Comparison of ENCODE assay signal across 8 cellular contexts in the genomic region with DNA sequence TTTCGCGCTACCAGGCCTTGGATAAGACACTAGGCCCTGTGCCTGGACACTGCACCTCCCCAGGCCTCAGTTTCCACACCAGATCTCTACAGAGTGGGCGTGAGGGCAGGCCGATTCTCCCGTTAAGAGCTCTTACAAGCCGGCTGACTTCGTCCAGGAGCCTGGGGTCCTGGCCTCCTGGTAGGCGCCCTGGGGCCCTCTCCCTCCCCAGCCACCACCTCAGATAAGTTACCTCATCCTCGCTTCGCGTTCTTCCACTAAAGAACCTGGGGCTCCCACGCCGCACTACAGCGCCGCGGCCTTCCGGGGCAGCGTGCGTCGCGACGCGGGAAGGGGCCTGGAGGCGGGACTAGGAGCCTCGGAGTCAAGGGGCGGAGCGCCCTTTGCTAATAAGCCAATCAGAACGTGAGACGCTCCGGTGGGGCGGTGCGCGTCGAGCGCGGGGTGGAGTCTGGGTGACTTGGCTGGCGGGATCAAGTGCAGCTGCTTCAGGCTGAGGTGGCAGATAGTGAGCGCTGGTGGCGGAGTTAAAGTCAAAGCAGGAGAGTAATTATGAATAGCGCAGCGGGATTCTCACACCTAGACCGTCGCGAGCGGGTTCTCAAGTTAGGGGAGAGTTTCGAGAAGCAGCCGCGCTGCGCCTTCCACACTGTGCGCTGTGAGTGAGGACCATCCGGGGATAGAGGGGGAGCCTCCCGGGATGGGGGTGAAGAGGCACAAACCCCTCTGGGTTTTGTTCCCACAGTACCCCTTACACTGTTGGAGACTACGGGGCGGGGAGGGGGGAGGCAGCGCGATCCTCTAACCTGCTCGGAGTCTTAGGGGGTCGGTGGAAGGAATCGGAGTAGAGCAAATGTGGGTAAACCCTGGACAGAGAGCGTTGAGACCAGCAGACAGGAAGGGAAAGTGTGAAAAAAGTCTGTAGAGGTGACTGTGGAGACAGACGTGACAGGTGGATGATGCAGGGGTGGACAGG. TPM values are rescaled to one million over a fixed set of nuclear protein-coding genes. Genes with fewer than 3 reads are reported as not detected.
DNase-seq lines count a peak whose midpoint lies in the region; ATAC-seq and TF ChIP-seq lines count a peak whose summit lies in the region.

A gene (plus strand): TSS at position 476 of the 976 bp plus-strand sequence. CDS start 77 bp downstream, at position 553.
A gene with protein sequence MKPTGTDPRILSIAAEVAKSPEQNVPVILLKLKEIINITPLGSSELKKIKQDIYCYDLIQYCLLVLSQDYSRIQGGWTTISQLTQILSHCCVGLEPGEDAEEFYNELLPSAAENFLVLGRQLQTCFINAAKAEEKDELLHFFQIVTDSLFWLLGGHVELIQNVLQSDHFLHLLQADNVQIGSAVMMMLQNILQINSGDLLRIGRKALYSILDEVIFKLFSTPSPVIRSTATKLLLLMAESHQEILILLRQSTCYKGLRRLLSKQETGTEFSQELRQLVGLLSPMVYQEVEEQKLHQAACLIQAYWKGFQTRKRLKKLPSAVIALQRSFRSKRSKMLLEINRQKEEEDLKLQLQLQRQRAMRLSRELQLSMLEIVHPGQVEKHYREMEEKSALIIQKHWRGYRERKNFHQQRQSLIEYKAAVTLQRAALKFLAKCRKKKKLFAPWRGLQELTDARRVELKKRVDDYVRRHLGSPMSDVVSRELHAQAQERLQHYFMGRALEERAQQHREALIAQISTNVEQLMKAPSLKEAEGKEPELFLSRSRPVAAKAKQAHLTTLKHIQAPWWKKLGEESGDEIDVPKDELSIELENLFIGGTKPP (minus strand): TSS at position 327 of the 976 bp plus-strand sequence. CDS start 6,100 bp downstream, outside the sequence.

- peaks cover 12 to 16% of the 10 kb centered on the region in 2 experiments for H3K79me1 ChIP-seq in IMR-90 (ENCODE audit: low read depth in 1 of 2, low read length in 2 of 2)

- H3K4me3 ChIP-seq in IMR-90 (ENCODE audit: insufficient read depth, low read depth, low read length) = peak within 1 kb of the TSS; percentile 73
- peak within 1 kb of the TSS; percentile 44 for H3K4me3 ChIP-seq in mucosa of descending colon

- BruUV-seq in IMR-90 (replicated peaks; lab: Mats Ljungman, UMichigan) = no TSS peak

- peak within 1 kb of the TSS; percentile 98 for H3K4me2 ChIP-seq in IMR-90 (ENCODE audit: low read depth, low read length)

- no peak within 1 kb of the TSS; the same call in 1 of the 2 replicates for H3K18ac ChIP-seq in IMR-90 (ENCODE audit: low read depth, low read length)

- no peak within 1 kb of the TSS for H2BK15ac ChIP-seq in IMR-90 (ENCODE audit: low read depth, low read length)

- peak within 1 kb of the TSS; percentile 53 for H3K27ac ChIP-seq in IMR-90 (ENCODE audit: insufficient read depth, low read length)
- peak within 1 kb of the TSS; percentile 24 for H3K27ac ChIP-seq in epithelial cell of prostate

- H2BK120ac ChIP-seq in IMR-90 (ENCODE audit: low read depth, low read length) = no peak within 1 kb of the TSS

- POLR2A ChIA-PET in IMR-90 (lab: Charles Lee; ENCODE audit: unreplicated experiment) = no interaction called here

- no peaks in the 10 kb centered on the region for H3K27me3 ChIP-seq in IMR-90 (ENCODE audit: control insufficient read depth, insufficient read depth, low read length)

- peak within 1 kb of the TSS; percentile 88 for H2AFZ ChIP-seq in IMR-90 (replicated peaks; ENCODE audit: low read length, poor library complexity)

- CTCF ChIA-PET in IMR-90 (lab: Yijun Ruan, JAX) = no interaction called here

- 0% methylated on average over 23 of the region's 61 CpGs; no CpG with 5 or more reads in 1 of the 2 experiments for WGBS in IMR-90 (ENCODE audit: extremely low coverage in 2 of 2, insufficient read length in 1 of 2), 2 experiments

- H3K9ac ChIP-seq in IMR-90 (ENCODE audit: low read depth, low read length) = peak within 1 kb of the TSS; percentile 91

- H2BK5ac ChIP-seq in IMR-90 (ENCODE audit: low read depth, low read length, poor library complexity, severe bottlenecking) = peak within 1 kb of the TSS; percentile 58

- ATAC-seq in GM21528 (IDR thresholded peaks at IDR 0.05; ENCODE audit: low FRiP score, unreplicated experiment) (peak; percentile 97), IMR-90 (ENCODE audit: low read depth) (peak; percentile 100), mucosa of descending colon (peak; percentile 100)

- TF ChIP-seq RAD21 in IMR-90 (IDR thresholded peaks at IDR 0.05; ENCODE audit: low read length) = no peak

- no peaks in the 10 kb centered on the region for H4K20me1 ChIP-seq in IMR-90 (ENCODE audit: insufficient read depth, low read length)

- H3K36me3 ChIP-seq in IMR-90 (ENCODE audit: control insufficient read depth, insufficient read depth, low read length) = 0 out of 2 replicates have a peak, but pooled peaks cover 2% of the 10 kb centered on the region
- H3K36me3 ChIP-seq in mucosa of descending colon (ENCODE audit: low read depth) = no peaks in the 10 kb centered on the region

- 0 out of 2 replicates have a peak within 1 kb of the TSS, but pooled peaks have one; percentile 43 for H2AK5ac ChIP-seq in IMR-90 (ENCODE audit: low read depth, low read length)

- H3K23ac ChIP-seq in IMR-90 (ENCODE audit: low read depth, low read length) = peak within 1 kb of the TSS; percentile 95

- peak within 1 kb of the TSS; percentile 73 for H3K14ac ChIP-seq in IMR-90 (replicated peaks; ENCODE audit: low read depth, low read length)

- TF ChIP-seq POLR2A in IMR-90 (IDR thresholded peaks at IDR 0.05; ENCODE audit: low read depth, low read length) = peak; percentile 56; the same call in 1 of the 2 replicates

- H3K56ac ChIP-seq in IMR-90 (ENCODE audit: extremely low read depth, insufficient read depth, low read length) = peak within 1 kb of the TSS; percentile 78

- in situ Hi-C loops in IMR-90 (cut with MboI; ENCODE audit: low sequenced_read_pairs) = no loop called here

- H4K5ac ChIP-seq in IMR-90 (ENCODE audit: low read depth, low read length) = peak within 1 kb of the TSS; percentile 46

- DNase-seq in DMS 273 treated with DMSO at 0.1 percent for 48 hours (lab: John Stamatoyannopoulos, UW) = peak; percentile 86
- DNase-seq in IMR-90 = peak; percentile 94
- DNase-seq in OCI-M1 (lab: John Stamatoyannopoulos, UW) = peak; percentile 97
- DNase-seq in activated T-cell treated with anti-CD3 and anti-CD28 coated beads for 24 hours (ENCODE audit: low read depth) = peak; percentile 92
- peak; percentile 83 for DNase-seq in epithelial cell of prostate (ENCODE audit: low read depth, low spot score)
- DNase-seq in mucosa of descending colon = peak; percentile 97 to 98 (median 98)
- DNase-seq in stimulated activated CD8-positive, alpha-beta memory T cell treated with anti-CD3 and anti-CD28 coated beads, Interleukin-4, amount 100 ng/mL, for 24 hours (ENCODE audit: low read depth) = peak; percentile 89

- dilution Hi-C loops in IMR-90 (cut with HindIII; ENCODE audit: low sequenced_read_pairs, unreplicated experiment) = no loop called here

- peak within 1 kb of the TSS; percentile 74 to 82 for H4K8ac ChIP-seq in IMR-90 (ENCODE audit: low read depth in 2 of 2, low read length in 2 of 2)

- H2AK9ac ChIP-seq in IMR-90 (replicated peaks; ENCODE audit: low read depth, low read length, poor library complexity) = peak within 1 kb of the TSS; percentile 21

- H4K91ac ChIP-seq in IMR-90 (ENCODE audit: insufficient read depth, low read depth, low read length) = peak within 1 kb of the TSS; percentile 32; the same call in 1 of the 2 replicates

- intact Hi-C loops in IMR-90 (cut with micrococcal nuclease) (loop anchor here (10.0 kb wide), 1 partner anchor 420 kb away; no protein-coding TSS in a partner anchor), mucosa of descending colon (cut with DNase I, micrococcal nuclease) (no loop called here)

- TF ChIP-seq CTCF in IMR-90 (conservative IDR thresholded peaks at IDR 0.05; ENCODE audit: low read depth, low read length) = 0 out of 2 replicates have a peak, but pooled peaks have one; percentile 6
- TF ChIP-seq CTCF in mucosa of descending colon (IDR thresholded peaks at IDR 0.05) = no peak

- peak within 1 kb of the TSS; percentile 63 for H3K4ac ChIP-seq in IMR-90 (ENCODE audit: low read depth, low read length)

- H3K9me3 ChIP-seq in IMR-90 (ENCODE audit: control insufficient read depth, insufficient read depth, low read length) (no peaks in the 10 kb centered on the region), mucosa of descending colon (no peaks in the 10 kb centered on the region)

- 0 out of 2 replicates have a peak, but pooled peaks cover 2% of the 10 kb centered on the region for H3K9me1 ChIP-seq in IMR-90 (ENCODE audit: insufficient read depth, low read length)

- H3K4me1 ChIP-seq in IMR-90 (ENCODE audit: control insufficient read depth, insufficient read depth, low read length) = peaks cover 2% of the 10 kb centered on the region; the same call in 1 of the 2 replicates
- peaks cover 15% of the 10 kb centered on the region for H3K4me1 ChIP-seq in mucosa of descending colon (ENCODE audit: low read depth)

- H2BK20ac ChIP-seq in IMR-90 (ENCODE audit: low read depth, low read length) = no peak within 1 kb of the TSS

TF ChIP-seq in IMR-90, 13 proteins besides CTCF, POLR2A, EP300 and RAD21:
- TF ChIP-seq MXI1 (IDR thresholded peaks at IDR 0.05; ENCODE audit: borderline replicate concordance, low read depth, low read length) = peak; percentile 78; the same call in 1 of the 2 replicates
- no peak for TF ChIP-seq FOS (IDR thresholded peaks at IDR 0.05; ENCODE audit: low read depth, low read length)
- TF ChIP-seq SMC3 (IDR thresholded peaks at IDR 0.05; ENCODE audit: low read depth, low read length) = no peak
- no peak for TF ChIP-seq RFX5 (IDR thresholded peaks at IDR 0.05; ENCODE audit: low read depth, low read length)
- peak; percentile 47; the same call in 1 of the 2 replicates for TF ChIP-seq MAZ (IDR thresholded peaks at IDR 0.05; ENCODE audit: borderline replicate concordance, low read depth, low read length)

RNA-seq across cellular contexts. Expression of the first gene that starts in this region (rescaled TPM):
- total RNA-seq in IMR-90 (2012; rRNA removed) (2.2 and 2.3 TPM in 2 replicates), mucosa of descending colon (1 to 10 TPM; 5.6 to 8.9 (median 6.7) TPM)
- polyA plus RNA-seq in IMR-90 (2012; rRNA removed) = 2.2 and 2.3 TPM in 2 replicates
- 0.34 and 0.81 TPM in 2 replicates for polyA plus RNA-seq in IMR-90 (2012; cell fraction: cytosol; rRNA removed)
- 0.10 and 1.1 TPM in 2 replicates for polyA plus RNA-seq in IMR-90 (2012; cell fraction: nucleus; rRNA removed; ENCODE audit: low replicate concordance)

RNA-seq across cellular contexts. Expression of the second gene that starts in this region (rescaled TPM):
- total RNA-seq in IMR-90 (2012; rRNA removed) (18.3 and 26.4 TPM in 2 replicates), mucosa of descending colon (10 to 100 TPM; 14.5 to 25.1 (median 22.2) TPM)
- 9.7 and 13.5 TPM in 2 replicates for polyA plus RNA-seq in IMR-90 (2012; rRNA removed)
- 1.5 and 2.4 TPM in 2 replicates for polyA plus RNA-seq in IMR-90 (2012; cell fraction: cytosol; rRNA removed)
- 5.2 and 49.2 TPM in 2 replicates for polyA plus RNA-seq in IMR-90 (2012; cell fraction: nucleus; rRNA removed; ENCODE audit: low replicate concordance)

Comparison
In these comparisons a context has a peak if more than half of its experiments do, and no peak if none do; other contexts are left out.
1. Peak in every context shown above with its lines: DNase-seq, ATAC-seq, H3K4me3 ChIP-seq and H3K27ac ChIP-seq.